ENCODE assay signal across 28 cellular contexts in genomic region chr11:47599821-47600377, GRCh38. TPM values are rescaled to one million over a fixed set of nuclear protein-coding genes. Genes with fewer than 3 reads are reported as not detected.
DNase-seq lines count a peak whose midpoint lies in the region; ATAC-seq lines count a peak whose summit lies in the region.
"Had no signal": no experiment of that assay in that cellular context is flagged by ENCODE, and none has a peak within 500 bp of the region (broad histone marks: within the 10 kb centered on the region; RNA-seq: fewer than 3 reads in every experiment).

No MANE protein-coding gene starts in this region.

- peak; percentile 44 for ATAC-seq in left lobe of liver
- ATAC-seq in activated T-cell treated with anti-CD3 and anti-CD28 coated beads, Interleukin-2, amount 50 U/mL, for 72 hours (replicated peaks in 1 of 2): no peak
- ATAC-seq: esophagus mucosa; stimulated activated memory B cell treated with anti-CD40 and anti-IgM and Interleukin-4, amounts not matched to agents 10 μg/mL and 1 μg/mL and 100 μg/mL, for 72 hours had no signal

- peaks cover 13% of the 10 kb centered on the region for H3K27me3 Mint-ChIP-seq in activated T-cell treated with anti-CD3 and anti-CD28 coated beads, Interleukin-2, amount 50 U/mL, for 72 hours (ENCODE audit: low read depth)

- H3K9me3 Mint-ChIP-seq in activated T-cell treated with anti-CD3 and anti-CD28 coated beads, Interleukin-2, amount 50 U/mL, for 72 hours: no peaks in the 10 kb centered on the region
- H3K9me3 Mint-ChIP-seq: activated CD4-positive, alpha-beta T cell treated with anti-CD3 and anti-CD28 coated beads, Interleukin-2, amount 10 ng/mL, durations not matched to agents 7 days and 5 days; activated naive CD4-positive, alpha-beta T cell treated with anti-CD3 and anti-CD28 coated beads, Interleukin-2, amount 10 ng/mL, durations not matched to agents 7 days and 5 days; CD8-positive, alpha-beta memory T cell; memory B cell; stimulated activated memory B cell treated with anti-CD40 and anti-IgM and Interleukin-4, amounts not matched to agents 10 μg/mL and 1 μg/mL and 100 μg/mL, for 72 hours; WTC11 had no signal

- peak; percentile 11 for DNase-seq in LHCN-M2 (ENCODE audit: low read depth)
- DNase-seq in NCI-H82 treated with DMSO at 0.1 percent for 48 hours (lab: John Stamatoyannopoulos, UW; ENCODE audit: unreplicated experiment): peak; percentile 69
- no peak for DNase-seq in left lobe of liver (ENCODE audit: low spot score)
- DNase-seq in activated T-cell treated with anti-CD3 and anti-CD28 coated beads for 4 hours: no peak
- DNase-seq in iPS-NIHi7 (ENCODE audit: extremely low spot score): no peak
- no peak for DNase-seq in activated T-cell treated with anti-CD3 and anti-CD28 coated beads, Interleukin-2, amount 50 U/mL, for 72 hours
- DNase-seq: activated CD4-positive, alpha-beta T cell treated with anti-CD3 and anti-CD28 coated beads, Interleukin-2, amount 10 ng/mL, durations not matched to agents 7 days and 5 days; activated naive CD4-positive, alpha-beta T cell treated with anti-CD3 and anti-CD28 coated beads, Interleukin-2, amount 10 ng/mL, durations not matched to agents 7 days and 5 days; activated T-cell treated with anti-CD3 and anti-CD28 coated beads, Interleukin-2, amount 50 U/mL, for 48 hours; BE2C; CD8-positive, alpha-beta memory T cell; cortex of kidney; DMS53; foreskin fibroblast; heart right ventricle; kidney glomerular epithelial cell; NCI-H526; right lobe of liver; SHP77 treated with DMSO at 0.1 percent for 48 hours; stimulated activated CD4-positive, alpha-beta T cell treated with anti-CD3 and anti-CD28 coated beads, Interleukin-4, amount 100 ng/mL, for 4 hours; upper lobe of left lung had no signal

- H3K36me3 Mint-ChIP-seq in activated T-cell treated with anti-CD3 and anti-CD28 coated beads, Interleukin-2, amount 50 U/mL, for 72 hours (ENCODE audit: insufficient read depth in 2 of 2): no peaks in the 10 kb centered on the region
- H3K36me3 Mint-ChIP-seq: activated naive CD4-positive, alpha-beta T cell treated with anti-CD3 and anti-CD28 coated beads, Interleukin-2, amount 10 ng/mL, durations not matched to agents 7 days and 5 days; WTC11 had no signal

- H3K4me1 Mint-ChIP-seq in activated T-cell treated with anti-CD3 and anti-CD28 coated beads, Interleukin-2, amount 50 U/mL, for 72 hours (ENCODE audit: low read depth): no peaks in the 10 kb centered on the region
- H3K4me1 Mint-ChIP-seq: activated CD4-positive, alpha-beta T cell treated with anti-CD3 and anti-CD28 coated beads, Interleukin-2, amount 10 ng/mL, durations not matched to agents 7 days and 5 days; activated naive CD4-positive, alpha-beta T cell treated with anti-CD3 and anti-CD28 coated beads, Interleukin-2, amount 10 ng/mL, durations not matched to agents 7 days and 5 days; CD8-positive, alpha-beta memory T cell; memory B cell; stimulated activated memory B cell treated with anti-CD40 and anti-IgM and Interleukin-4, amounts not matched to agents 10 μg/mL and 1 μg/mL and 100 μg/mL, for 72 hours had no signal

- H3K27ac Mint-ChIP-seq in activated T-cell treated with anti-CD3 and anti-CD28 coated beads, Interleukin-2, amount 50 U/mL, for 72 hours: no peak overlapping the region
- H3K27ac Mint-ChIP-seq: activated CD4-positive, alpha-beta T cell treated with anti-CD3 and anti-CD28 coated beads, Interleukin-2, amount 10 ng/mL, durations not matched to agents 7 days and 5 days; activated naive CD4-positive, alpha-beta T cell treated with anti-CD3 and anti-CD28 coated beads, Interleukin-2, amount 10 ng/mL, durations not matched to agents 7 days and 5 days; memory B cell; progenitor cell of endocrine pancreas; stimulated activated memory B cell treated with anti-CD40 and anti-IgM and Interleukin-4, amounts not matched to agents 10 μg/mL and 1 μg/mL and 100 μg/mL, for 72 hours had no signal

- H3K4me3 Mint-ChIP-seq in activated T-cell treated with anti-CD3 and anti-CD28 coated beads, Interleukin-2, amount 50 U/mL, for 72 hours: no peak overlapping the region
- H3K4me3 Mint-ChIP-seq: activated CD4-positive, alpha-beta T cell treated with anti-CD3 and anti-CD28 coated beads, Interleukin-2, amount 10 ng/mL, durations not matched to agents 7 days and 5 days; activated naive CD4-positive, alpha-beta T cell treated with anti-CD3 and anti-CD28 coated beads, Interleukin-2, amount 10 ng/mL, durations not matched to agents 7 days and 5 days; CD8-positive, alpha-beta memory T cell; memory B cell; stimulated activated memory B cell treated with anti-CD40 and anti-IgM and Interleukin-4, amounts not matched to agents 10 μg/mL and 1 μg/mL and 100 μg/mL, for 72 hours; WTC11 had no signal

RNA-seq across cellular contexts. Expression of gene C1QTNF4, which starts 5.7 kb away (rescaled TPM):
- total RNA-seq in LHCN-M2 (2014; rRNA removed) (0.19 TPM in 1 of 2 replicates, not detected in the other), left lobe of liver (0.45 TPM)
- not detected for polyA plus RNA-seq in LHCN-M2 (2012)
- total RNA-seq in activated T-cell treated with anti-CD3 and anti-CD28 coated beads, Interleukin-2, amount 50 U/mL, for 72 hours: under 1 TPM; 0.19 to 0.74 TPM
- total RNA-seq: esophagus mucosa had no signal
- polyA plus RNA-seq: CD8-positive, alpha-beta memory T cell had no signal

RNA-seq across cellular contexts. Expression of gene FAM180B, which starts 13.4 kb away (rescaled TPM):
- total RNA-seq in LHCN-M2 (2014; rRNA removed) (not detected in 2 replicates), left lobe of liver (not detected)
- not detected for polyA plus RNA-seq in LHCN-M2 (2012)
- under 1 TPM; 0.16 to 0.24 TPM for total RNA-seq in activated T-cell treated with anti-CD3 and anti-CD28 coated beads, Interleukin-2, amount 50 U/mL, for 72 hours
- total RNA-seq: cardiac septum, esophagus mucosa, Peyer's patch, right lobe of liver had no signal
- polyA plus RNA-seq: CD8-positive, alpha-beta memory T cell had no signal

RNA-seq across cellular contexts. Expression of gene NDUFS3, which starts 21.0 kb away (rescaled TPM):
- total RNA-seq in LHCN-M2 (2014; rRNA removed) (83.5 and 104 TPM in 2 replicates), left lobe of liver (58.2 TPM)
- polyA plus RNA-seq in LHCN-M2 (2012): 114 TPM
- 10 to 100 TPM; 78.9 to 84.2 TPM for total RNA-seq in activated T-cell treated with anti-CD3 and anti-CD28 coated beads, Interleukin-2, amount 50 U/mL, for 72 hours

RNA-seq across cellular contexts. Expression of gene KBTBD4, which starts 21.1 kb away (rescaled TPM):
- 25.3 and 30.4 TPM in 2 replicates for total RNA-seq in LHCN-M2 (2014; rRNA removed)
- 16.5 TPM for polyA plus RNA-seq in LHCN-M2 (2012)
- total RNA-seq in left lobe of liver: 7.0 TPM
- 10 to 100 TPM; 17.2 to 18.6 TPM for total RNA-seq in activated T-cell treated with anti-CD3 and anti-CD28 coated beads, Interleukin-2, amount 50 U/mL, for 72 hours

RNA-seq across cellular contexts. Expression of gene PTPMT1, which starts 34.5 kb away (rescaled TPM):
- total RNA-seq in LHCN-M2 (2014; rRNA removed): 88.1 and 94.3 TPM in 2 replicates
- 70.4 TPM for polyA plus RNA-seq in LHCN-M2 (2012)
- total RNA-seq in left lobe of liver: 23.8 TPM
- total RNA-seq in activated T-cell treated with anti-CD3 and anti-CD28 coated beads, Interleukin-2, amount 50 U/mL, for 72 hours: 10 to 100 TPM; 37.0 to 40.1 TPM

Comparison
In these comparisons a context has a peak if more than half of its experiments do, and no peak if none do; other contexts are left out.
1. DNase-seq: peak in LHCN-M2 (single experiment) and NCI-H82 treated with DMSO at 0.1 percent for 48 hours (single experiment); none in left lobe of liver (single experiment), activated T-cell treated with anti-CD3 and anti-CD28 coated beads for 4 hours (single experiment), iPS-NIHi7 (single experiment) and activated T-cell treated with anti-CD3 and anti-CD28 coated beads, Interleukin-2, amount 50 U/mL, for 72 hours (0 of 2).